Comparison of ENCODE assay signal across 24 cellular contexts in genomic region chr2:134866498-134867099, GRCh38. TPM values are rescaled to one million over a fixed set of nuclear protein-coding genes. Genes with fewer than 3 reads are reported as not detected.
A peak's percentile ranks its signal among the peaks of the same experiment; 100 is the strongest.
DNase-seq lines count a peak whose midpoint lies in the region; ATAC-seq and TF ChIP-seq lines count a peak whose summit lies in the region.
"Had no signal": no experiment of that assay in that cellular context is flagged by ENCODE, and none has a peak within 500 bp of the region (broad histone marks: within the 10 kb centered on the region; RNA-seq: fewer than 3 reads in every experiment).

No MANE protein-coding gene starts in this region.

- H3K4me1 Mint-ChIP-seq in HFFc6 (ENCODE audit: low read depth), result peaks cover 17% of the 10 kb centered on the region
- H3K4me1 Mint-ChIP-seq: CD14-positive monocyte; stimulated activated memory B cell treated with anti-CD40 and anti-IgM and Interleukin-4, amounts not matched to agents 10 μg/mL and 1 μg/mL and 100 μg/mL, for 72 hours had no signal

- H3K79me2 ChIP-seq in fibroblast of lung (ENCODE audit: control insufficient read depth, insufficient read depth, low read length), result no peaks in the 10 kb centered on the region
- H3K79me2 ChIP-seq: hepatocyte had no signal

- H2AFZ ChIP-seq in fibroblast of lung (ENCODE audit: low read length), result no peak overlapping the region
- H2AFZ ChIP-seq: hepatocyte had no signal

- peak overlapping the region; percentile 46 for H3K27ac Mint-ChIP-seq in HFFc6
- H3K27ac Mint-ChIP-seq: brain; CD14-positive monocyte; stimulated activated memory B cell treated with anti-CD40 and anti-IgM and Interleukin-4, amounts not matched to agents 10 μg/mL and 1 μg/mL and 100 μg/mL, for 72 hours had no signal

- H3K27me3 Mint-ChIP-seq in HFFc6 (ENCODE audit: insufficient read depth), result peaks cover 8% of the 10 kb centered on the region
- H3K27me3 Mint-ChIP-seq: stimulated activated memory B cell treated with anti-CD40 and anti-IgM and Interleukin-4, amounts not matched to agents 10 μg/mL and 1 μg/mL and 100 μg/mL, for 72 hours had no signal

- no peak overlapping the region for H3K4me3 Mint-ChIP-seq in HFFc6
- H3K4me3 Mint-ChIP-seq: brain; CD14-positive monocyte; stimulated activated memory B cell treated with anti-CD40 and anti-IgM and Interleukin-4, amounts not matched to agents 10 μg/mL and 1 μg/mL and 100 μg/mL, for 72 hours had no signal

- H3K9me3 ChIP-seq in RWPE2 (ENCODE audit: severe bottlenecking) (no peaks in the 10 kb centered on the region), fibroblast of lung (ENCODE audit: control insufficient read depth, insufficient read depth, low read depth, low read length) (no peaks in the 10 kb centered on the region)
- H3K9me3 ChIP-seq: SJCRH30, thyroid gland had no signal

- H3K36me3 ChIP-seq in RWPE2 (ENCODE audit: low read depth) (no peaks in the 10 kb centered on the region), fibroblast of lung (ENCODE audit: control insufficient read depth, insufficient read depth, low read length) (no peaks in the 10 kb centered on the region)
- H3K36me3 ChIP-seq: SJCRH30, thyroid gland had no signal

- peak overlapping the region; percentile 5 for H3K27ac ChIP-seq in RWPE2 (ENCODE audit: poor library complexity, severe bottlenecking)
- peak overlapping the region; percentile 28 for H3K27ac ChIP-seq in fibroblast of lung (ENCODE audit: insufficient read depth, low read length)
- H3K27ac ChIP-seq: dorsolateral prefrontal cortex, hepatocyte, SJCRH30, thyroid gland had no signal

- H3K4me1 ChIP-seq in RWPE2 (ENCODE audit: insufficient read depth, poor library complexity, severe bottlenecking), result peaks cover 11% of the 10 kb centered on the region
- H3K4me1 ChIP-seq in fibroblast of lung (ENCODE audit: control insufficient read depth, extremely low read depth, insufficient read depth, low read length), result peaks cover 10% of the 10 kb centered on the region

- H3K9ac ChIP-seq in fibroblast of lung (ENCODE audit: insufficient read depth, low read length), result no peak overlapping the region

- DNase-seq in HFFc6 (peak; percentile 52), RWPE2 (ENCODE audit: low spot score) (no peak), fibroblast of lung (ENCODE audit: low read depth in 2 of 2) (peak; percentile 55 to 83), skeletal muscle cell (ENCODE audit: low read depth) (peak; percentile 33), NCI-H748 treated with DMSO at 0.1 percent for 48 hours (lab: John Stamatoyannopoulos, UW) (no peak), AG20443 (ENCODE audit: low spot score) (no peak), NCI-H2171 treated with DMSO at 0.1 percent for 48 hours (lab: John Stamatoyannopoulos, UW) (no peak)
- DNase-seq: activated CD4-positive, alpha-beta T cell treated with anti-CD3 and anti-CD28 coated beads for 1 hour; activated naive CD4-positive, alpha-beta T cell; DND-41; dorsolateral prefrontal cortex; mesendoderm; NCI-H2029; NCI-H510A treated with DMSO at 0.1 percent for 48 hours; SJCRH30; thyroid gland had no signal

- H3K27me3 ChIP-seq in RWPE2 (ENCODE audit: insufficient read depth, poor library complexity, severe bottlenecking), result no peaks in the 10 kb centered on the region
- H3K27me3 ChIP-seq in fibroblast of lung (ENCODE audit: control insufficient read depth, insufficient read depth, low read length), result no peaks in the 10 kb centered on the region
- H3K27me3 ChIP-seq: dorsolateral prefrontal cortex, hepatocyte, SJCRH30, thyroid gland had no signal

- no peaks in the 10 kb centered on the region for H4K20me1 ChIP-seq in fibroblast of lung (ENCODE audit: control insufficient read depth, extremely low read depth, insufficient read depth, low read length)

- no peak overlapping the region for H3K4me3 ChIP-seq in RWPE2 (ENCODE audit: severe bottlenecking)
- H3K4me3 ChIP-seq in fibroblast of lung (replicated peaks in 1 of 4; ENCODE audit: control extremely low read depth in 1 of 4, insufficient read depth in 1 of 4, low read depth in 3 of 4, low read length in 4 of 4), result no peak overlapping the region
- no peak overlapping the region for H3K4me3 ChIP-seq in skeletal muscle cell (ENCODE audit: low read depth, low read length)
- H3K4me3 ChIP-seq: dorsolateral prefrontal cortex, hepatocyte, SJCRH30, thyroid gland had no signal

- no peak overlapping the region for H3K4me2 ChIP-seq in fibroblast of lung (ENCODE audit: extremely low read depth, insufficient read depth, low read length)
- H3K4me2 ChIP-seq: hepatocyte had no signal

- no peaks in the 10 kb centered on the region for H3K9me3 Mint-ChIP-seq in HFFc6

- peak; percentile 88 for ATAC-seq in RWPE2 (ENCODE audit: low read depth)
- ATAC-seq: stimulated activated memory B cell treated with anti-CD40 and anti-IgM and Interleukin-4, amounts not matched to agents 10 μg/mL and 1 μg/mL and 100 μg/mL, for 72 hours had no signal

- H3K36me3 Mint-ChIP-seq in HFFc6 (ENCODE audit: low read depth), result no peaks in the 10 kb centered on the region
- H3K36me3 Mint-ChIP-seq: CD14-positive monocyte had no signal

- no peak for TF ChIP-seq CTCF in HFFc6 (IDR thresholded peaks at IDR 0.05)
- TF ChIP-seq CTCF in RWPE2 (IDR thresholded peaks at IDR 0.05; ENCODE audit: poor library complexity, severe bottlenecking), result no peak
- no peak for TF ChIP-seq CTCF in fibroblast of lung (conservative IDR thresholded peaks at IDR 0.05 in 1 of 2, IDR thresholded peaks at IDR 0.05 in 1 of 2; ENCODE audit: low read depth in 1 of 2, low read length in 2 of 2)

RNA-seq across cellular contexts. Expression of gene ACMSD, which starts 28.2 kb away (rescaled TPM):
- total RNA-seq in HFFc6 (2021; fragmentation: NEBNext Ultra II Directional; extraction: Animal tissue kit (Norgen Biotek cat#: 25700)), result not detected
- total RNA-seq in fibroblast of lung, result not detected in 2 replicates
- polyA plus RNA-seq in fibroblast of lung, result not detected in 2 replicates
- not detected in 2 replicates for polyA plus RNA-seq in fibroblast of lung (2012)
- polyA minus RNA-seq in fibroblast of lung (ENCODE audit: low replicate concordance), result not detected in 2 replicates
- total RNA-seq: kidney epithelial cell; SJCRH30; T-helper 2 cell treated with Interferon-gamma antibody and Interleukin-4, amounts not matched to agents 100 ng/mL and 5 ng/mL, for 36 hours had no signal
- polyA plus RNA-seq: CD14-positive monocyte, esophagus, neural cell had no signal

RNA-seq across cellular contexts. Expression of gene CCNT2, which starts 52.0 kb away (rescaled TPM):
- total RNA-seq in HFFc6 (2021; fragmentation: NEBNext Ultra II Directional; extraction: Animal tissue kit (Norgen Biotek cat#: 25700)), result 10 to 100 TPM; 16.9 to 22.4 (median 19.6) TPM
- 21.1 and 30.1 TPM in 2 replicates for total RNA-seq in fibroblast of lung
- polyA plus RNA-seq in fibroblast of lung, result 10.5 and 10.8 TPM in 2 replicates
- polyA plus RNA-seq in fibroblast of lung (2012), result 7.7 and 7.8 TPM in 2 replicates
- 7.7 and 12.0 TPM in 2 replicates for polyA minus RNA-seq in fibroblast of lung (ENCODE audit: low replicate concordance)

Comparison
In these comparisons a context has a peak if more than half of its experiments do, and no peak if none do; other contexts are left out.
1. DNase-seq: peak in HFFc6 (single experiment), fibroblast of lung (2 of 2) and skeletal muscle cell (single experiment); none in RWPE2 (single experiment), NCI-H748 treated with DMSO at 0.1 percent for 48 hours (single experiment), AG20443 (single experiment) and NCI-H2171 treated with DMSO at 0.1 percent for 48 hours (single experiment).